In the genomic region with DNA sequence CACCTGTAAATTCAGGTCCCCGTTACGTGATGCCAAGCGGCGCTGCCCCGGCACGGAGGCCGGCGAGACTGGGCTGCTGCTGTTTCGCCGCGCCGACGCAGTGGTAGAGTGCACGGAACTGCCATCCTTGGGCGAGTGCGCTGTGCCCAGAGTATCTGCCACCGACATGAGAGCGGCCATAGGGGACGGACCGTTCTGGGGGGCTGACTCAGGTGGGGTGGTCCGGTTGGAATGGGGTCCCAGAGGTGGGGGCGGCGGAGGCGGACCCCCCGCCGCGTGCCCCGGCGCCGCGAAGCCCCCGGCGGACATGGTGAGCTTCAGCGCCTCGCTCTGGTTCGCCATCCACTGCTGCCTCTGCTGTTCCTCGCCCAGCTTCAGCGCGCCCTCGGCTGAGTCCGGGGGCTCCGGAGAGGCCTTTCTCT, we compare ENCODE assay signal across 8 cellular contexts. TPM values are rescaled to one million over a fixed set of nuclear protein-coding genes. Genes with fewer than 3 reads are reported as not detected.
A peak's percentile ranks its signal among the peaks of the same experiment; 100 is the strongest.
DNase-seq lines count a peak whose midpoint lies in the region; ATAC-seq, FAIRE-seq and TF ChIP-seq lines count a peak whose summit lies in the region.

No MANE protein-coding gene starts in this region.

- no peaks in the 10 kb centered on the region for H3K27me3 ChIP-seq in HUES48 (ENCODE audit: control insufficient read depth, insufficient read depth, low read length)

- no peaks in the 10 kb centered on the region for H3K36me3 Mint-ChIP-seq in endothelial cell (ENCODE audit: low read depth, unreplicated experiment)

- FAIRE-seq in frontal cortex (lab: Jason Lieb, UNC): no peak

- H3K4me3 ChIP-seq in AG09309 (ENCODE audit: control insufficient read depth, low read depth, low read length) (peak overlapping the region; percentile 83), HUES48 (ENCODE audit: low read depth, low read length) (peak overlapping the region; percentile 84), coronary artery (peak overlapping the region; percentile 85)

- ATAC-seq in HG03571 (IDR thresholded peaks at IDR 0.05; ENCODE audit: unreplicated experiment) (no peak), GM18505 (IDR thresholded peaks at IDR 0.05; ENCODE audit: unreplicated experiment) (no peak)

- H3K36me3 ChIP-seq in HUES48 (ENCODE audit: control insufficient read depth, insufficient read depth, low read length): peaks cover 13% of the 10 kb centered on the region

- no peaks in the 10 kb centered on the region for H3K9me3 ChIP-seq in HUES48 (ENCODE audit: control insufficient read depth, insufficient read depth, low read length)

- no peak overlapping the region for H3K4me3 Mint-ChIP-seq in endothelial cell (ENCODE audit: unreplicated experiment)

- peaks cover 41% of the 10 kb centered on the region for H3K4me1 ChIP-seq in HUES48 (ENCODE audit: control insufficient read depth, insufficient read depth, low read length)

- H3K4me1 Mint-ChIP-seq in endothelial cell (ENCODE audit: unreplicated experiment): peaks cover 25% of the 10 kb centered on the region

- no peak for TF ChIP-seq POLR2A in GM18505 (IDR thresholded peaks at IDR 0.05; ENCODE audit: borderline replicate concordance, extremely low read depth, insufficient read depth, insufficient read length)

- H3K27me3 Mint-ChIP-seq in endothelial cell (ENCODE audit: unreplicated experiment): peaks cover 15% of the 10 kb centered on the region

- H3K27ac ChIP-seq in HUES48 (ENCODE audit: low read depth, low read length) (peak overlapping the region; percentile 90), coronary artery (peak overlapping the region; percentile 100)

- H3K27ac Mint-ChIP-seq in endothelial cell (ENCODE audit: unreplicated experiment): no peak overlapping the region

- TF ChIP-seq CTCF in AG09309 (IDR thresholded peaks at IDR 0.05; ENCODE audit: control insufficient read depth, insufficient read depth, low read depth, low read length, missing control alignments): no peak
- no peak for TF ChIP-seq CTCF in coronary artery (IDR thresholded peaks at IDR 0.05)
- TF ChIP-seq CTCF in endothelial cell (IDR thresholded peaks at IDR 0.05; ENCODE audit: unreplicated experiment): no peak

- DNase-seq in AG09309 (ENCODE audit: low read depth): no peak
- no peak for DNase-seq in coronary artery (ENCODE audit: low spot score)
- DNase-seq in myocyte (ENCODE audit: low read depth): peak; percentile 29
- DNase-seq in endothelial cell (ENCODE audit: low spot score): no peak
- DNase-seq in frontal cortex (ENCODE audit: low spot score in 2 of 2): no peak

- H3K9me3 Mint-ChIP-seq in endothelial cell (ENCODE audit: unreplicated experiment): no peaks in the 10 kb centered on the region

- peak overlapping the region; percentile 50 for H3K9ac ChIP-seq in HUES48 (ENCODE audit: low read depth, low read length)

RNA-seq across cellular contexts. Expression of gene IRF2BPL, which starts 2.8 kb away (rescaled TPM):
- total RNA-seq in myocyte: 78.2 and 114 TPM in 2 replicates
- polyA plus RNA-seq in myocyte (2012): 43.7 TPM
- 8.6 TPM for total RNA-seq in endothelial cell (ENCODE audit: unreplicated experiment)
- total RNA-seq in frontal cortex: 68.9 TPM
